8 cellular contexts compared by ENCODE assay signal in genomic region chr15:73677146-73677607, GRCh38. TPM values are rescaled to one million over a fixed set of nuclear protein-coding genes. Genes with fewer than 3 reads are reported as not detected.
A peak's percentile ranks its signal among the peaks of the same experiment; 100 is the strongest.
DNase-seq lines count a peak whose midpoint lies in the region; ATAC-seq and TF ChIP-seq lines count a peak whose summit lies in the region.

No MANE protein-coding gene starts in this region.

- no peak for TF ChIP-seq POLR2A in thyroid gland (IDR thresholded peaks at IDR 0.05)

- H3K4me1 ChIP-seq in effector memory CD4-positive, alpha-beta T cell (ENCODE audit: control insufficient read depth, insufficient read depth, low read length, poor library complexity, severe bottlenecking): no peaks in the 10 kb centered on the region
- peaks cover 0 to 3% of the 10 kb centered on the region in 2 donors for H3K4me1 ChIP-seq in thyroid gland

- TF ChIP-seq CTCF in thyroid gland (IDR thresholded peaks at IDR 0.05): peak; percentile 78 to 93 (median 89)

- DNase-seq in NCI-H2081 (lab: John Stamatoyannopoulos, UW): peak; percentile 44 to 52
- DNase-seq in NCI-H2081 treated with DMSO at 0.1 percent for 48 hours (lab: John Stamatoyannopoulos, UW): no peak
- peak; percentile 54 to 82 (median 58) for DNase-seq in NCI-H1417 (lab: John Stamatoyannopoulos, UW)
- peak; percentile 60 for DNase-seq in activated CD4-positive, alpha-beta T cell treated with anti-CD3 and anti-CD28 coated beads for 48 hours
- peak; percentile 15 to 46 (median 28) for DNase-seq in effector memory CD4-positive, alpha-beta T cell
- peak; percentile 65 for DNase-seq in myocyte (ENCODE audit: low read depth)
- peak; percentile 70 to 74 for DNase-seq in thyroid gland

- 45 to 52% methylated on average over 5 of the region's 5 CpGs for WGBS in thyroid gland, 2 donors

- intact Hi-C loops in thyroid gland (cut with DNase I): loop anchor here (2.0 kb wide), 1 partner anchor 26 kb away; no protein-coding TSS in a partner anchor

- H3K36me3 ChIP-seq in effector memory CD4-positive, alpha-beta T cell (ENCODE audit: control insufficient read depth, insufficient read depth, low read length): no peaks in the 10 kb centered on the region
- no peaks in the 10 kb centered on the region for H3K36me3 ChIP-seq in thyroid gland

- H3K27me3 ChIP-seq in effector memory CD4-positive, alpha-beta T cell (replicated peaks; ENCODE audit: control insufficient read depth, insufficient read depth, low read length, poor library complexity, severe bottlenecking): no peaks in the 10 kb centered on the region
- no peaks in the 10 kb centered on the region for H3K27me3 ChIP-seq in thyroid gland

- no peak for ATAC-seq in GM21717 (IDR thresholded peaks at IDR 0.05; ENCODE audit: unreplicated experiment)

- no peak overlapping the region for H3K4me3 ChIP-seq in effector memory CD4-positive, alpha-beta T cell (ENCODE audit: insufficient read depth, low read depth, low read length, poor library complexity, severe bottlenecking)
- no peak overlapping the region for H3K4me3 ChIP-seq in thyroid gland (replicated peaks in 1 of 3)

- H3K27ac ChIP-seq in effector memory CD4-positive, alpha-beta T cell (ENCODE audit: insufficient read depth, low read length, poor library complexity, severe bottlenecking): no peak overlapping the region
- H3K27ac ChIP-seq in thyroid gland: no peak overlapping the region

- no peaks in the 10 kb centered on the region for H3K9me3 ChIP-seq in effector memory CD4-positive, alpha-beta T cell (ENCODE audit: control insufficient read depth, low read length)
- no peaks in the 10 kb centered on the region for H3K9me3 ChIP-seq in thyroid gland

RNA-seq across cellular contexts. Expression of gene CD276, which starts 7.0 kb away (rescaled TPM):
- 77.8 and 202 TPM in 2 replicates for total RNA-seq in myocyte
- polyA plus RNA-seq in myocyte (2012): 135 TPM
- total RNA-seq in thyroid gland: 10 to 100 TPM; 22.6 to 39.5 (median 28.9) TPM

RNA-seq across cellular contexts. Expression of gene NPTN, which starts 44.0 kb away (rescaled TPM):
- total RNA-seq in myocyte: 89.0 and 98.5 TPM in 2 replicates
- 185 TPM for polyA plus RNA-seq in myocyte (2012)
- 100 to 1,000 TPM in 3 of 4 donors, 10 to 100 TPM in 1; 86.7 to 134 (median 124) TPM for total RNA-seq in thyroid gland
